Comparison of ENCODE assay signal across 9 cellular contexts in the genomic region with DNA sequence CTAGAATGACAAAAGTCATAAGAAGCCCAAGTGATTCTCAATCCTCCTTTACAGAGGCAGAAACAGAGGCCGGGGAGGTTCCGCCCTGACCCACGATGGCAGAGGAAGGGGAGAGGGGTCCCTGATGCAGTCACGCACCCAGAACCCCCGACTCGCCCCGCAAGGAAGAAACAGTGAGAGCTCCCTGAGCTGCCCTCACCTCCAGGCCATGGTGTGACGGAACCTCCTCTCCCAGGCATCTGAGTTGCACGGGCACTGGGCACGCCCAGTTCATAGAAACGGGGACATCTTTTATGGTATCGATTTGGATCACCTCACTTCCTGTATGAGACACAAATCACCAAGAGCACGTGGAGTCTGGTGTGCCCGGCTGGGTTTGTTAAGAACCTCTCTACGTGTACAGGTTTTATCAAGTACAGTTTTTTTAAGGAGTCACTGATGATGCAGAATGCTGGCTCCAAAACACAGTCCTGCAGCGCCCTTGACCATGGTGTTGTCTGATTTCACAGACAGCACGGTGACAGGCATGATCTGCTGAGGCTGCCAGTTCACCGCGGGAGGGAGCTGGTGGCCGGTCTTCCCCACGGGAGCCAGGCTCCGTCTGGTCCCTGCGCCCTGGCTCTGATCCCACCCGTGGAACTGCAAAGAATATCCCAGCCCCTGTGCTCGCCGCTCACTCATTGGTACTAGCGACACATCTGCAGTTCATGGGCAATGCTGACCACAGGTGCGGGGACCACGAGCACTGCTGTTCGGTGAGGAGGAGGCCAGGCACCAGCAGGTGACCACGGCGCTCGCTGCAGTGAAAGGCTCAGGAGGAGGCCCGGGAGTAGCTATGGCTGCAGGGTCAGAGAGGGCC. TPM values are rescaled to one million over a fixed set of nuclear protein-coding genes. Genes with fewer than 3 reads are reported as not detected.
DNase-seq lines count a peak whose midpoint lies in the region; ATAC-seq and TF ChIP-seq lines count a peak whose summit lies in the region.
"Had no signal": no experiment of that assay in that cellular context is flagged by ENCODE, and none has a peak within 500 bp of the region (broad histone marks: within the 10 kb centered on the region; RNA-seq: fewer than 3 reads in every experiment).

No MANE protein-coding gene starts in this region.

- no peak overlapping the region for H3K4me3 Mint-ChIP-seq in activated CD8-positive, alpha-beta memory T cell treated with anti-CD3 and anti-CD28 coated beads, Interleukin-2, amount 10 ng/mL, durations not matched to agents 7 days and 5 days

- no peak for TF ChIP-seq POLR2A in vagina (IDR thresholded peaks at IDR 0.05)

- peak; percentile 21 for DNase-seq in activated CD8-positive, alpha-beta memory T cell treated with anti-CD3 and anti-CD28 coated beads, Interleukin-2, amount 10 ng/mL, durations not matched to agents 7 days and 5 days
- DNase-seq in activated CD8-positive, alpha-beta memory T cell treated with anti-CD3 and anti-CD28 coated beads, Interleukin-2, amount 50 U/mL, for 48 hours = no peak
- DNase-seq in epithelial cell of esophagus (ENCODE audit: low read depth) (peak; percentile 87), vagina (ENCODE audit: extremely low spot score in 2 of 2) (no peak), GM20000 (ENCODE audit: low spot score) (no peak), NCI-H187 (lab: John Stamatoyannopoulos, UW) (no peak)
- DNase-seq: T-helper 1 cell had no signal

- no peaks in the 10 kb centered on the region for H3K9me3 Mint-ChIP-seq in activated CD8-positive, alpha-beta memory T cell treated with anti-CD3 and anti-CD28 coated beads, Interleukin-2, amount 10 ng/mL, durations not matched to agents 7 days and 5 days (ENCODE audit: low read depth)

- no peak overlapping the region for H3K4me3 ChIP-seq in epithelial cell of esophagus (ENCODE audit: low read length)
- no peak overlapping the region for H3K4me3 ChIP-seq in mucosa of rectum (ENCODE audit: low read length in 2 of 2)
- no peak overlapping the region for H3K4me3 ChIP-seq in vagina

- H3K4me1 Mint-ChIP-seq in activated CD8-positive, alpha-beta memory T cell treated with anti-CD3 and anti-CD28 coated beads, Interleukin-2, amount 10 ng/mL, durations not matched to agents 7 days and 5 days = no peaks in the 10 kb centered on the region

- no peak overlapping the region for H3K9ac ChIP-seq in mucosa of rectum (ENCODE audit: low read depth in 1 of 2, low read length in 2 of 2)

- no peaks in the 10 kb centered on the region for H3K27me3 Mint-ChIP-seq in activated CD8-positive, alpha-beta memory T cell treated with anti-CD3 and anti-CD28 coated beads, Interleukin-2, amount 10 ng/mL, durations not matched to agents 7 days and 5 days

- no peak for TF ChIP-seq CTCF in epithelial cell of esophagus (IDR thresholded peaks at IDR 0.05; ENCODE audit: insufficient read depth, low read depth, low read length, missing control alignments)
- TF ChIP-seq CTCF in vagina (IDR thresholded peaks at IDR 0.05) = no peak
- TF ChIP-seq CTCF in GM20000 (IDR thresholded peaks at IDR 0.05; ENCODE audit: extremely low read depth, missing control alignments) = no peak

- CTCF ChIA-PET in activated CD8-positive, alpha-beta memory T cell treated with anti-CD3 and anti-CD28 coated beads, Interleukin-2, amount 10 ng/mL, durations not matched to agents 7 days and 5 days (lab: Charles Lee) = no interaction called here

- H3K27ac Mint-ChIP-seq in activated CD8-positive, alpha-beta memory T cell treated with anti-CD3 and anti-CD28 coated beads, Interleukin-2, amount 10 ng/mL, durations not matched to agents 7 days and 5 days = no peak overlapping the region

- H3K9me3 ChIP-seq in mucosa of rectum (ENCODE audit: control insufficient read depth in 2 of 2, low read length in 2 of 2) (no peaks in the 10 kb centered on the region), vagina (no peaks in the 10 kb centered on the region)

- H3K36me3 Mint-ChIP-seq in activated CD8-positive, alpha-beta memory T cell treated with anti-CD3 and anti-CD28 coated beads, Interleukin-2, amount 10 ng/mL, durations not matched to agents 7 days and 5 days = no peaks in the 10 kb centered on the region

- H3K4me1 ChIP-seq in mucosa of rectum (ENCODE audit: control insufficient read depth in 2 of 2, insufficient read depth in 2 of 2, low read length in 2 of 2) = peaks cover 8 to 16% of the 10 kb centered on the region in 2 donors
- H3K4me1 ChIP-seq in vagina = peaks cover 61% of the 10 kb centered on the region

- no peak for ATAC-seq in activated CD8-positive, alpha-beta memory T cell treated with anti-CD3 and anti-CD28 coated beads, Interleukin-2, amount 10 ng/mL, durations not matched to agents 7 days and 5 days
- ATAC-seq in GM19463 (IDR thresholded peaks at IDR 0.05; ENCODE audit: unreplicated experiment) = no peak

- H3K36me3 ChIP-seq in mucosa of rectum (ENCODE audit: control insufficient read depth in 2 of 2, insufficient read depth in 2 of 2, low read length in 2 of 2) (no peaks in the 10 kb centered on the region), vagina (no peaks in the 10 kb centered on the region)

- H3K27me3 ChIP-seq in mucosa of rectum (ENCODE audit: control insufficient read depth in 2 of 2, insufficient read depth in 2 of 2, low read length in 2 of 2) (no peaks in the 10 kb centered on the region), vagina (no peaks in the 10 kb centered on the region)

- intact Hi-C loops in vagina (cut with DNase I) = no loop called here

- H3K27ac ChIP-seq in mucosa of rectum (ENCODE audit: low read depth in 2 of 2, low read length in 2 of 2) (peak overlapping the region; percentile 7 to 38), vagina (peak overlapping the region; percentile 68)

RNA-seq across cellular contexts. Expression of gene PXDN, which starts 35.6 kb away (rescaled TPM):
- total RNA-seq in activated CD8-positive, alpha-beta memory T cell treated with anti-CD3 and anti-CD28 coated beads, Interleukin-2, amount 10 ng/mL, durations not matched to agents 7 days and 5 days = 1 to 10 TPM; 2.0 to 3.1 TPM
- total RNA-seq in vagina = 33.6 TPM

Comparison
In these comparisons a context has a peak if more than half of its experiments do, and no peak if none do; other contexts are left out.
1. DNase-seq: peak in activated CD8-positive, alpha-beta memory T cell treated with anti-CD3 and anti-CD28 coated beads, Interleukin-2, amount 10 ng/mL, durations not matched to agents 7 days and 5 days (single experiment) and epithelial cell of esophagus (single experiment); none in activated CD8-positive, alpha-beta memory T cell treated with anti-CD3 and anti-CD28 coated beads, Interleukin-2, amount 50 U/mL, for 48 hours (single experiment), vagina (0 of 2), GM20000 (single experiment) and NCI-H187 (0 of 2).